ENCODE assay signal across 1 cellular context in genomic region chr14:65263161-65263788, GRCh38.
TF ChIP-seq lines count a peak whose summit lies in the region.

No MANE protein-coding gene starts in this region.

TF ChIP-seq in HCT116, 20 proteins besides CTCF, POLR2A, EP300 and RAD21:
- TF ChIP-seq ATF3 (IDR thresholded peaks at IDR 0.05) (no peak), SIN3A (IDR thresholded peaks at IDR 0.05; ENCODE audit: low read depth) (no peak), ZBTB33 (IDR thresholded peaks at IDR 0.05; ENCODE audit: extremely low read depth, insufficient replicate concordance, low read length) (no peak), FOSL1 (IDR thresholded peaks at IDR 0.05; ENCODE audit: low read depth) (no peak), ZNF274 (IDR thresholded peaks at IDR 0.05; ENCODE audit: low read depth, low read length) (no peak), JUND (IDR thresholded peaks at IDR 0.05) (no peak), SP1 (IDR thresholded peaks at IDR 0.05; ENCODE audit: low read depth) (no peak), YY1 (IDR thresholded peaks at IDR 0.05; ENCODE audit: extremely low read depth, insufficient replicate concordance, low read depth, low read length) (no peak), REST (IDR thresholded peaks at IDR 0.05; ENCODE audit: low read depth) (no peak), CBX3 (IDR thresholded peaks at IDR 0.05; ENCODE audit: low read depth) (no peak), SRF (IDR thresholded peaks at IDR 0.05; ENCODE audit: low read depth) (no peak), EZH2 (IDR thresholded peaks at IDR 0.05) (no peak), ELF1 (IDR thresholded peaks at IDR 0.05; ENCODE audit: borderline replicate concordance, low read depth) (no peak), MAX (IDR thresholded peaks at IDR 0.05) (no peak), EGR1 (IDR thresholded peaks at IDR 0.05; ENCODE audit: low read depth) (no peak)
TF ChIP-seq in HCT116: peak in this region for 0.
